ENCODE assay signal across 17 cellular contexts in the genomic region with DNA sequence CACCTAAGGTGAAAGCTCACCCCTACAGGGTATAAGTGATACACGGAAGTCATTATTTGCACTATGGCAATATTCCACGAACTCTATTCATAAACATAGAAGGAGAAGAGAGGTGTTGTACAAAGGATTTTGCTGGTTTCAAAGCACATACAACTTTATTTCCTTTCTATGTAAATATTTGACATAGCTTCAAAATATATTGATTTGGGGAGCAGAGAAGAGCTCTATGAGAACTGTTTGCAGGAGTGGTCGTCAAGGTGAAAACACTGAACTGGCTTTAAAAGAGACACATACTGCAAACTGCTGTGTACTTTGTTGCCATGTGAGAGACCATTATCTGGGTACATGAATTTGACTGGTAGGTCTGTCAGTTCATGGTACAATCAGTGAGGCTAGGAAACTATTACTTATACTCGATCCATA. TPM values are rescaled to one million over a fixed set of nuclear protein-coding genes. Genes with fewer than 3 reads are reported as not detected.
"Had no signal": no experiment of that assay in that cellular context is flagged by ENCODE, and none has a peak within 500 bp of the region (broad histone marks: within the 10 kb centered on the region; RNA-seq: fewer than 3 reads in every experiment).

No MANE protein-coding gene starts in this region.

- FAIRE-seq: frontal cortex had no signal

- DNase-seq: activated B cell treated with CpG ODN at 0.5 μM for 24 hours; activated T-cell treated with anti-CD3 and anti-CD28 coated beads, Interleukin-2, amount 50 U/mL, for 1 hour; amniotic stem cell; body of pancreas; cortex of kidney; effector memory CD4-positive, alpha-beta T cell; heart right ventricle; islet precursor cell; left ventricle myocardium superior; spleen; stimulated activated CD4-positive, alpha-beta T cell treated with anti-CD3 and anti-CD28 coated beads, Interleukin-1b, Interleukin-23, amount 100 ng/mL, for 48 hours; stimulated activated naive CD4-positive, alpha-beta T cell treated with Interleukin-2 at 50 U/mL for 16 hours; upper lobe of right lung had no signal

- H3K4me3 ChIP-seq: body of pancreas, heart right ventricle, spleen, upper lobe of right lung had no signal

- H3K9me3 ChIP-seq: body of pancreas, heart right ventricle, spleen, upper lobe of right lung had no signal

- H3K27ac Mint-ChIP-seq: activated B cell treated with CpG ODN at 0.5 μM for 24 hours; T-helper 1 cell treated with Interleukin-12 subunit alpha and Interleukin-12 subunit beta and Interleukin-4 antibody, amounts not matched to agents 30 μg/mL and 1 μg/mL, for 36 hours had no signal

- H3K4me3 Mint-ChIP-seq: activated B cell treated with CpG ODN at 0.5 μM for 24 hours; central memory CD8-positive, alpha-beta T cell; T-helper 1 cell treated with Interleukin-12 subunit alpha and Interleukin-12 subunit beta and Interleukin-4 antibody, amounts not matched to agents 30 μg/mL and 1 μg/mL, for 36 hours had no signal

- H3K27ac ChIP-seq: body of pancreas, heart right ventricle, spleen, upper lobe of right lung had no signal

- H3K4me1 ChIP-seq: body of pancreas, spleen, upper lobe of right lung had no signal

- H3K27me3 Mint-ChIP-seq: activated B cell treated with CpG ODN at 0.5 μM for 24 hours; central memory CD8-positive, alpha-beta T cell had no signal

- H3K9me3 Mint-ChIP-seq: activated B cell treated with CpG ODN at 0.5 μM for 24 hours; central memory CD8-positive, alpha-beta T cell; T-helper 1 cell treated with Interleukin-12 subunit alpha and Interleukin-12 subunit beta and Interleukin-4 antibody, amounts not matched to agents 30 μg/mL and 1 μg/mL, for 36 hours had no signal

- ATAC-seq: body of pancreas, heart right ventricle, left ventricle myocardium superior, sciatic nerve, upper lobe of right lung had no signal

RNA-seq across cellular contexts. Expression of a gene that starts 27.7 kb away (rescaled TPM):
- total RNA-seq: body of pancreas had no signal
